10 cellular contexts compared by ENCODE assay signal in genomic region chr4:169229571-169230028, GRCh38. TPM values are rescaled to one million over a fixed set of nuclear protein-coding genes. Genes with fewer than 3 reads are reported as not detected.
DNase-seq lines count a peak whose midpoint lies in the region; ATAC-seq and TF ChIP-seq lines count a peak whose summit lies in the region.
"Had no signal": no experiment of that assay in that cellular context is flagged by ENCODE, and none has a peak within 500 bp of the region (broad histone marks: within the 10 kb centered on the region; RNA-seq: fewer than 3 reads in every experiment).

No MANE protein-coding gene starts in this region.

- H3K56ac ChIP-seq in IMR-90 (ENCODE audit: extremely low read depth, insufficient read depth, low read length), result no peak overlapping the region

- H3K79me1 ChIP-seq in IMR-90 (ENCODE audit: low read depth in 1 of 2, low read length in 2 of 2), result peaks cover 21 to 72% of the 10 kb centered on the region in 2 experiments

- H3K27me3 ChIP-seq in ACC112 (ENCODE audit: insufficient read depth, low read length) (no peaks in the 10 kb centered on the region), IMR-90 (ENCODE audit: control insufficient read depth, insufficient read depth, low read length) (no peaks in the 10 kb centered on the region)
- no peaks in the 10 kb centered on the region for H3K27me3 ChIP-seq in CD8-positive, alpha-beta memory T cell (ENCODE audit: insufficient read depth, low read length, poor library complexity, severe bottlenecking)
- H3K27me3 ChIP-seq: right lobe of liver had no signal

- no peak overlapping the region for H3K27ac Mint-ChIP-seq in activated T-helper 17 cell treated with anti-CD3 and anti-CD28 coated beads, Interleukin-2, amount 50 U/mL, for 72 hours
- H3K27ac Mint-ChIP-seq in activated CD4-positive, alpha-beta memory T cell treated with anti-CD3 and anti-CD28 coated beads, Interleukin-2, amount 10 ng/mL, durations not matched to agents 7 days and 5 days, result no peak overlapping the region
- no peak overlapping the region for H3K27ac Mint-ChIP-seq in CD8-positive, alpha-beta memory T cell
- H3K27ac Mint-ChIP-seq in activated T-cell treated with anti-CD3 and anti-CD28 coated beads, Interleukin-2, amount 50 U/mL, for 24 hours, result no peak overlapping the region

- H3K4me2 ChIP-seq in IMR-90 (ENCODE audit: low read depth, low read length), result peak overlapping the region; percentile 39; the same call in 1 of the 2 replicates

- no peaks in the 10 kb centered on the region for H3K36me3 Mint-ChIP-seq in activated T-helper 17 cell treated with anti-CD3 and anti-CD28 coated beads, Interleukin-2, amount 50 U/mL, for 72 hours (ENCODE audit: low read depth)
- no peaks in the 10 kb centered on the region for H3K36me3 Mint-ChIP-seq in activated CD4-positive, alpha-beta memory T cell treated with anti-CD3 and anti-CD28 coated beads, Interleukin-2, amount 10 ng/mL, durations not matched to agents 7 days and 5 days (ENCODE audit: low read depth)
- H3K36me3 Mint-ChIP-seq in CD8-positive, alpha-beta memory T cell, result no peaks in the 10 kb centered on the region
- H3K36me3 Mint-ChIP-seq in activated T-cell treated with anti-CD3 and anti-CD28 coated beads, Interleukin-2, amount 50 U/mL, for 24 hours (ENCODE audit: low read depth), result no peaks in the 10 kb centered on the region

- POLR2A ChIA-PET in IMR-90 (lab: Charles Lee; ENCODE audit: unreplicated experiment), result no interaction called here
- POLR2A ChIA-PET in activated CD4-positive, alpha-beta memory T cell treated with anti-CD3 and anti-CD28 coated beads, Interleukin-2, amount 10 ng/mL, durations not matched to agents 7 days and 5 days (lab: Charles Lee), result no interaction called here
- POLR2A ChIA-PET in CD8-positive, alpha-beta memory T cell (lab: Charles Lee), result no interaction called here

- no peak overlapping the region; the same call in 1 of the 2 replicates for H3K4ac ChIP-seq in IMR-90 (ENCODE audit: low read depth, low read length)

- H3K27ac ChIP-seq in ACC112 (ENCODE audit: low read depth, low read length), result peak overlapping the region; percentile 84
- peak overlapping the region; percentile 48; the same call in 1 of the 2 replicates for H3K27ac ChIP-seq in IMR-90 (ENCODE audit: insufficient read depth, low read length)
- no peak overlapping the region for H3K27ac ChIP-seq in CD8-positive, alpha-beta memory T cell (ENCODE audit: low read depth, low read length)
- H3K27ac ChIP-seq: right lobe of liver had no signal

- H3K9ac ChIP-seq in IMR-90 (ENCODE audit: low read depth, low read length), result no peak overlapping the region

- H3K18ac ChIP-seq in IMR-90 (ENCODE audit: low read depth, low read length), result no peak overlapping the region

- peaks cover 8% of the 10 kb centered on the region for H3K27me3 Mint-ChIP-seq in activated T-helper 17 cell treated with anti-CD3 and anti-CD28 coated beads, Interleukin-2, amount 50 U/mL, for 72 hours
- peaks cover 5% of the 10 kb centered on the region for H3K27me3 Mint-ChIP-seq in activated CD4-positive, alpha-beta memory T cell treated with anti-CD3 and anti-CD28 coated beads, Interleukin-2, amount 10 ng/mL, durations not matched to agents 7 days and 5 days
- H3K27me3 Mint-ChIP-seq in CD8-positive, alpha-beta memory T cell, result no peaks in the 10 kb centered on the region
- H3K27me3 Mint-ChIP-seq in activated T-cell treated with anti-CD3 and anti-CD28 coated beads, Interleukin-2, amount 50 U/mL, for 24 hours, result no peaks in the 10 kb centered on the region

- peaks cover 13% of the 10 kb centered on the region for H3K9me1 ChIP-seq in IMR-90 (ENCODE audit: insufficient read depth, low read length)

- in situ Hi-C loops in IMR-90 (cut with MboI; ENCODE audit: low sequenced_read_pairs), result no loop called here

- dilution Hi-C loops in IMR-90 (cut with HindIII; ENCODE audit: low sequenced_read_pairs, unreplicated experiment), result no loop called here

- H3K4me3 ChIP-seq in ACC112 (ENCODE audit: low read depth, low read length) (0 out of 2 replicates have a peak overlapping the region, but pooled peaks have one; percentile 13), IMR-90 (ENCODE audit: insufficient read depth, low read depth, low read length) (no peak overlapping the region)
- H3K4me3 ChIP-seq in CD8-positive, alpha-beta memory T cell (ENCODE audit: low read length), result no peak overlapping the region
- H3K4me3 ChIP-seq: right lobe of liver had no signal

- peaks cover 34% of the 10 kb centered on the region; the same call in 1 of the 2 replicates for H4K20me1 ChIP-seq in IMR-90 (ENCODE audit: insufficient read depth, low read length)

- no peak overlapping the region for H4K8ac ChIP-seq in IMR-90 (ENCODE audit: low read depth in 2 of 2, low read length in 2 of 2)

- H2AK5ac ChIP-seq in IMR-90 (ENCODE audit: low read depth, low read length), result 0 out of 2 replicates have a peak overlapping the region, but pooled peaks have one; percentile 43

- H3K79me2 ChIP-seq in ACC112 (ENCODE audit: control insufficient read depth, insufficient read depth, low read length, unreplicated experiment), result peaks cover 70% of the 10 kb centered on the region

- no peaks in the 10 kb centered on the region for H3K4me1 Mint-ChIP-seq in activated T-helper 17 cell treated with anti-CD3 and anti-CD28 coated beads, Interleukin-2, amount 50 U/mL, for 72 hours
- no peaks in the 10 kb centered on the region for H3K4me1 Mint-ChIP-seq in activated CD4-positive, alpha-beta memory T cell treated with anti-CD3 and anti-CD28 coated beads, Interleukin-2, amount 10 ng/mL, durations not matched to agents 7 days and 5 days
- H3K4me1 Mint-ChIP-seq in CD8-positive, alpha-beta memory T cell, result no peaks in the 10 kb centered on the region
- H3K4me1 Mint-ChIP-seq in activated T-cell treated with anti-CD3 and anti-CD28 coated beads, Interleukin-2, amount 50 U/mL, for 24 hours (ENCODE audit: low read depth), result no peaks in the 10 kb centered on the region

- peak; percentile 96 for DNase-seq in IMR-90
- DNase-seq in iris pigment epithelial cell (ENCODE audit: low read depth), result peak; percentile 98
- DNase-seq in activated CD4-positive, alpha-beta memory T cell treated with anti-CD3 and anti-CD28 coated beads, Interleukin-2, amount 10 ng/mL, durations not matched to agents 7 days and 5 days, result no peak
- no peak for DNase-seq in CD8-positive, alpha-beta memory T cell
- DNase-seq in posterior cingulate gyrus, result no peak
- no peak for DNase-seq in activated T-cell treated with anti-CD3 and anti-CD28 coated beads, Interleukin-2, amount 50 U/mL, for 24 hours
- DNase-seq: NCI-H2081 treated with DMSO at 0.1 percent for 48 hours, right lobe of liver had no signal

- peak; percentile 84 for ATAC-seq in IMR-90 (ENCODE audit: low read depth)
- peak; percentile 43 for ATAC-seq in activated T-helper 17 cell treated with anti-CD3 and anti-CD28 coated beads, Interleukin-2, amount 50 U/mL, for 72 hours (replicated peaks)

- no peak overlapping the region for H2AK9ac ChIP-seq in IMR-90 (replicated peaks; ENCODE audit: low read depth, low read length, poor library complexity)

- WGBS in IMR-90 (ENCODE audit: extremely low coverage in 2 of 2, insufficient read length in 1 of 2), 2 experiments, result 60% methylated on average over 2 of the region's 6 CpGs; no CpG with 5 or more reads in 1 of the 2 experiments

- intact Hi-C loops in IMR-90 (cut with micrococcal nuclease) (loop anchor here (2.0 kb wide), 1 partner anchor 25 kb away; no protein-coding TSS in a partner anchor), posterior cingulate gyrus (cut with DNase I) (no loop called here)

- no peak for TF ChIP-seq RAD21 in IMR-90 (IDR thresholded peaks at IDR 0.05; ENCODE audit: low read length)

- H4K5ac ChIP-seq in IMR-90 (ENCODE audit: low read depth, low read length), result no peak overlapping the region

- TF ChIP-seq POLR2A in IMR-90 (IDR thresholded peaks at IDR 0.05; ENCODE audit: low read depth, low read length), result no peak

- H3K4me3 Mint-ChIP-seq in activated T-helper 17 cell treated with anti-CD3 and anti-CD28 coated beads, Interleukin-2, amount 50 U/mL, for 72 hours, result no peak overlapping the region
- H3K4me3 Mint-ChIP-seq in activated CD4-positive, alpha-beta memory T cell treated with anti-CD3 and anti-CD28 coated beads, Interleukin-2, amount 10 ng/mL, durations not matched to agents 7 days and 5 days, result no peak overlapping the region
- H3K4me3 Mint-ChIP-seq in CD8-positive, alpha-beta memory T cell, result no peak overlapping the region
- no peak overlapping the region for H3K4me3 Mint-ChIP-seq in activated T-cell treated with anti-CD3 and anti-CD28 coated beads, Interleukin-2, amount 50 U/mL, for 24 hours

- no peak overlapping the region for H2BK120ac ChIP-seq in IMR-90 (ENCODE audit: low read depth, low read length)

- CTCF ChIA-PET in IMR-90 (lab: Yijun Ruan, JAX), result no interaction called here
- CTCF ChIA-PET in activated CD4-positive, alpha-beta memory T cell treated with anti-CD3 and anti-CD28 coated beads, Interleukin-2, amount 10 ng/mL, durations not matched to agents 7 days and 5 days (lab: Charles Lee), result no interaction called here
- CTCF ChIA-PET in CD8-positive, alpha-beta memory T cell (lab: Charles Lee), result no interaction called here

- peaks cover 5% of the 10 kb centered on the region; the same call in 1 of the 2 replicates for H3K36me3 ChIP-seq in ACC112 (ENCODE audit: insufficient read depth, low read length)
- H3K36me3 ChIP-seq in IMR-90 (ENCODE audit: control insufficient read depth, insufficient read depth, low read length), result peaks cover 2% of the 10 kb centered on the region; the same call in 1 of the 2 replicates
- H3K36me3 ChIP-seq in CD8-positive, alpha-beta memory T cell (ENCODE audit: insufficient read depth, low read length), result no peaks in the 10 kb centered on the region
- H3K36me3 ChIP-seq: right lobe of liver had no signal

- H3K9me3 Mint-ChIP-seq in activated T-helper 17 cell treated with anti-CD3 and anti-CD28 coated beads, Interleukin-2, amount 50 U/mL, for 72 hours, result no peaks in the 10 kb centered on the region
- H3K9me3 Mint-ChIP-seq in activated CD4-positive, alpha-beta memory T cell treated with anti-CD3 and anti-CD28 coated beads, Interleukin-2, amount 10 ng/mL, durations not matched to agents 7 days and 5 days, result no peaks in the 10 kb centered on the region
- H3K9me3 Mint-ChIP-seq in CD8-positive, alpha-beta memory T cell, result no peaks in the 10 kb centered on the region
- H3K9me3 Mint-ChIP-seq in activated T-cell treated with anti-CD3 and anti-CD28 coated beads, Interleukin-2, amount 50 U/mL, for 24 hours, result no peaks in the 10 kb centered on the region

- BruUV-seq in IMR-90 (replicated peaks; lab: Mats Ljungman, UMichigan), result no TSS peak

- H2BK20ac ChIP-seq in IMR-90 (ENCODE audit: low read depth, low read length), result no peak overlapping the region

- no peak overlapping the region for H3K14ac ChIP-seq in IMR-90 (replicated peaks; ENCODE audit: low read depth, low read length)

- no peak overlapping the region for H2AFZ ChIP-seq in ACC112 (ENCODE audit: low read length, unreplicated experiment)
- no peak overlapping the region for H2AFZ ChIP-seq in IMR-90 (replicated peaks; ENCODE audit: low read length, poor library complexity)

- H3K23ac ChIP-seq in IMR-90 (ENCODE audit: low read depth, low read length), result no peak overlapping the region

- H3K4me1 ChIP-seq in ACC112 (ENCODE audit: control insufficient read depth, insufficient read depth, low read length, unreplicated experiment) (peaks cover 56% of the 10 kb centered on the region), IMR-90 (ENCODE audit: control insufficient read depth, insufficient read depth, low read length) (peaks cover 16% of the 10 kb centered on the region)
- H3K4me1 ChIP-seq in CD8-positive, alpha-beta memory T cell (ENCODE audit: insufficient read depth, low read length), result no peaks in the 10 kb centered on the region
- H3K4me1 ChIP-seq: right lobe of liver had no signal

- H2BK5ac ChIP-seq in IMR-90 (ENCODE audit: low read depth, low read length, poor library complexity, severe bottlenecking), result peak overlapping the region; percentile 71

- H4K91ac ChIP-seq in IMR-90 (ENCODE audit: insufficient read depth, low read depth, low read length), result no peak overlapping the region

- TF ChIP-seq CTCF in IMR-90 (conservative IDR thresholded peaks at IDR 0.05; ENCODE audit: low read depth, low read length), result no peak

- no peaks in the 10 kb centered on the region for H3K9me3 ChIP-seq in IMR-90 (ENCODE audit: control insufficient read depth, insufficient read depth, low read length)
- H3K9me3 ChIP-seq in CD8-positive, alpha-beta memory T cell (ENCODE audit: low read length), result no peaks in the 10 kb centered on the region
- H3K9me3 ChIP-seq: right lobe of liver had no signal

- H2BK15ac ChIP-seq in IMR-90 (ENCODE audit: low read depth, low read length), result peak overlapping the region; percentile 34; the same call in 1 of the 3 replicates

RNA-seq across cellular contexts. Expression of gene SH3RF1, which starts 41.2 kb away (rescaled TPM):
- total RNA-seq in IMR-90 (2012; rRNA removed), result 29.8 and 30.0 TPM in 2 replicates
- 22.0 and 23.1 TPM in 2 replicates for polyA plus RNA-seq in IMR-90 (2012; rRNA removed)
- 12.1 and 19.9 TPM in 2 replicates for polyA plus RNA-seq in IMR-90 (2012; cell fraction: cytosol; rRNA removed)
- polyA plus RNA-seq in IMR-90 (2012; cell fraction: nucleus; rRNA removed; ENCODE audit: low replicate concordance), result 27.7 and 38.4 TPM in 2 replicates
- total RNA-seq in activated T-helper 17 cell treated with anti-CD3 and anti-CD28 coated beads, Interleukin-2, amount 50 U/mL, for 72 hours, result 1 to 10 TPM in 1 of 2 donors, under 1 TPM in 1; 0.26 to 1.4 TPM
- total RNA-seq in activated CD4-positive, alpha-beta memory T cell treated with anti-CD3 and anti-CD28 coated beads, Interleukin-2, amount 10 ng/mL, durations not matched to agents 7 days and 5 days, result under 1 TPM in 1 of 2 experiments, not detected in 1; 0.23 TPM
- total RNA-seq in CD8-positive, alpha-beta memory T cell, result 1 to 10 TPM; 1.1 to 1.4 TPM
- not detected for polyA plus RNA-seq in CD8-positive, alpha-beta memory T cell

Comparison
In these comparisons a context has a peak if more than half of its experiments do, and no peak if none do; other contexts are left out.
1. DNase-seq: peak in IMR-90 (single experiment) and iris pigment epithelial cell (single experiment); none in activated CD4-positive, alpha-beta memory T cell treated with anti-CD3 and anti-CD28 coated beads, Interleukin-2, amount 10 ng/mL, durations not matched to agents 7 days and 5 days (single experiment), CD8-positive, alpha-beta memory T cell (0 of 5), posterior cingulate gyrus (0 of 10) and activated T-cell treated with anti-CD3 and anti-CD28 coated beads, Interleukin-2, amount 50 U/mL, for 24 hours (single experiment).
2. RNA of gene SH3RF1, which starts 41.2 kb away (total RNA-seq): 29.8 to 30.0 TPM in IMR-90; 1.1 to 1.4 TPM in CD8-positive, alpha-beta memory T cell, 0.26 to 1.4 TPM in activated T-helper 17 cell treated with anti-CD3 and anti-CD28 coated beads, Interleukin-2, amount 50 U/mL, for 72 hours and 0.23 TPM in activated CD4-positive, alpha-beta memory T cell treated with anti-CD3 and anti-CD28 coated beads, Interleukin-2, amount 10 ng/mL, durations not matched to agents 7 days and 5 days; every median in the first group is over 10 times any median in the second.